In the genomic region with DNA sequence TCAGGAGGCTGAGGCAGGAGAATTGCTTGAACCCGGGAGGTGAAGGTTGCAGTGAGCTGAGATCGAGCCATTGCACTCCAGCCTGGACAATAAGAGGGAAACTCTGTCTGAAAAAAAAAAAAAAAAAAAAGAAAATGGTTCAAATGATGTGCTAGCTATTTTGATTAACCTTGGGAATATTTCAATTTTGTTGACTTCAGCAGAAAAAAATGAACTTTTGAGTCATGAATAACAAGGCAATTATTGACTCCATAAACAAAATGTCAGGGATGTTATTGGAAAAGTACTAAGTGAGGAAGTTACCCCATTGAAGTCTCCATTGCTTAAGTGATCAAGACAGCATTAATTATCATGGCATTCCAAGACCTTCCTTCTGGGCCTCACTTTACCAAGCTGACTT, we compare ENCODE assay signal across 19 cellular contexts.
"Had no signal": no experiment of that assay in that cellular context is flagged by ENCODE, and none has a peak within 500 bp of the region (broad histone marks: within the 10 kb centered on the region; RNA-seq: fewer than 3 reads in every experiment).

No MANE protein-coding gene starts in this region.

- H3K9me3 ChIP-seq: gastrocnemius medialis, lower lobe of right lung, ovary, psoas muscle, spleen, suprapubic skin had no signal

- DNase-seq: effector CD4-positive, alpha-beta T cell; foreskin fibroblast; gastrocnemius medialis; head of caudate nucleus; left ventricle myocardium superior; lower lobe of right lung; natural killer cell; occipital lobe; ovary; posterior cingulate gyrus; psoas muscle; right cardiac atrium; spleen; stimulated activated CD4-positive, alpha-beta T cell treated with anti-CD3 and anti-CD28 coated beads, Interleukin-4, amount 100 ng/mL, for 4 hours; trophoblast cell had no signal

- ATAC-seq: gastrocnemius medialis, left ventricle myocardium superior, lower lobe of right lung, natural killer cell, psoas muscle, right cardiac atrium had no signal

- H3K4me1 ChIP-seq: gastrocnemius medialis, lower lobe of right lung, psoas muscle, suprapubic skin had no signal

- H3K36me3 ChIP-seq: gastrocnemius medialis, lower lobe of right lung, ovary, spleen, suprapubic skin had no signal

- H3K27ac ChIP-seq: coronary artery, epithelial cell of prostate, gastrocnemius medialis, lower lobe of right lung, ovary, psoas muscle, skin epidermis, spleen, suprapubic skin had no signal

- H3K27me3 ChIP-seq: gastrocnemius medialis, ovary, suprapubic skin had no signal

- H3K4me3 ChIP-seq: coronary artery, gastrocnemius medialis, lower lobe of right lung, ovary, psoas muscle, skin epidermis, spleen, suprapubic skin had no signal
